ENCODE assay signal across 17 cellular contexts in genomic region chr2:35714883-35715282, GRCh38.
"Had no signal": no experiment of that assay in that cellular context is flagged by ENCODE, and none has a peak within 500 bp of the region (broad histone marks: within the 10 kb centered on the region; RNA-seq: fewer than 3 reads in every experiment).

No MANE protein-coding gene starts in this region.

- H3K36me3 Mint-ChIP-seq: naive thymus-derived CD8-positive, alpha-beta T cell; type B pancreatic cell had no signal

- H3K27ac Mint-ChIP-seq: naive thymus-derived CD8-positive, alpha-beta T cell; type B pancreatic cell had no signal

- H3K27me3 ChIP-seq: heart left ventricle, neutrophil, sigmoid colon had no signal

- H3K4me1 ChIP-seq: heart left ventricle, psoas muscle, sigmoid colon had no signal

- H3K4me1 Mint-ChIP-seq: naive thymus-derived CD8-positive, alpha-beta T cell had no signal

- H3K27me3 Mint-ChIP-seq: type B pancreatic cell had no signal

- H3K36me3 ChIP-seq: heart left ventricle, neutrophil, sigmoid colon had no signal

- H3K9me3 ChIP-seq: heart left ventricle, mucosa of descending colon, neutrophil, psoas muscle, sigmoid colon had no signal

- H3K27ac ChIP-seq: coronary artery, heart left ventricle, neutrophil, psoas muscle, sigmoid colon had no signal

- ATAC-seq: heart left ventricle; mucosa of descending colon; naive thymus-derived CD8-positive, alpha-beta T cell; psoas muscle had no signal

- H3K4me3 Mint-ChIP-seq: naive thymus-derived CD8-positive, alpha-beta T cell; type B pancreatic cell had no signal

- H3K9me3 Mint-ChIP-seq: type B pancreatic cell had no signal

- H3K4me3 ChIP-seq: coronary artery, heart left ventricle, mucosa of descending colon, psoas muscle, sigmoid colon had no signal

- DNase-seq: effector CD8-positive, alpha-beta T cell; heart left ventricle; hippocampal formation; kidney glomerular epithelial cell; mucosa of descending colon; naive thymus-derived CD8-positive, alpha-beta T cell; psoas muscle; retina; sigmoid colon; small intestine; stimulated activated CD4-positive, alpha-beta T cell treated with anti-CD3 and anti-CD28 coated beads, Interleukin-12 subunit alpha, Interleukin-12 subunit beta, amount 100 ng/mL, for 4 hours; stimulated activated naive CD4-positive, alpha-beta T cell treated with Interleukin-2 at 50 U/mL for 16 hours had no signal

- FAIRE-seq: islet of Langerhans, urothelium cell line had no signal
